In the genomic region with DNA sequence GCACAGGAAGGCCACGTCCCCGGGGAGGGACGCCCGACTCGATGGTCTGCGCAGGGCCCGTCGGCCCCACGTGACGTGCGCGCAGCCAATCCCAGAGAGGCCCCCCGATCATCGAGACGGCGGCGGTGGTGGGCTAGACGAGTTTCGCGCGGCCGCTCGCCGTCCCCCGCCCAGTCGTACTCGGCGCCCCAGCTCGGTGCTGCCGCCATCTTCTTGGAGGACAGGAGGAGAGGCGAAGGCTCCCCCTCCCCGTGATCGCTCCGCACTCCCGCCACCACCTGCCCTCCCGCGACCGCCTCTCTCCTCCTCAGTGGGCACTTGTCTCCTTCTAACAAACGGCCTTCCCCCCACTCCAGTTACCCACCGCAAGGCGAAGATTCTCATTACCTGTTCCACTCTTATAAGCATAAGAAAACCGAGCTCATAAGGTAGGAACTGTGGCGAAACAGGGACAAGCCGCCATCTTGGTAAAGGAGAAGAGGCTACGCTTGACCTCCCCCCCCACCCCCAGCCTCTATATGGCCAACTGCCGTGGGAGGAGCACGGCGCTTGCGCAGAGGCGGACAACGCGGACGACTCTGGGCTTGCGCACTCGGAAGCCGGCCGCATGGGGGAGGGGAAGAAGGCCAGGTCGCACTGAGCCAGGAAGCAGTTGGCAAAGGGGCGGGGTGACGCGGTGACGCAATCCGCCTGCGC, we compare ENCODE assay signal across 8 cellular contexts. TPM values are rescaled to one million over a fixed set of nuclear protein-coding genes. Genes with fewer than 3 reads are reported as not detected.
DNase-seq lines count a peak whose midpoint lies in the region; ATAC-seq and TF ChIP-seq lines count a peak whose summit lies in the region.

A gene with protein sequence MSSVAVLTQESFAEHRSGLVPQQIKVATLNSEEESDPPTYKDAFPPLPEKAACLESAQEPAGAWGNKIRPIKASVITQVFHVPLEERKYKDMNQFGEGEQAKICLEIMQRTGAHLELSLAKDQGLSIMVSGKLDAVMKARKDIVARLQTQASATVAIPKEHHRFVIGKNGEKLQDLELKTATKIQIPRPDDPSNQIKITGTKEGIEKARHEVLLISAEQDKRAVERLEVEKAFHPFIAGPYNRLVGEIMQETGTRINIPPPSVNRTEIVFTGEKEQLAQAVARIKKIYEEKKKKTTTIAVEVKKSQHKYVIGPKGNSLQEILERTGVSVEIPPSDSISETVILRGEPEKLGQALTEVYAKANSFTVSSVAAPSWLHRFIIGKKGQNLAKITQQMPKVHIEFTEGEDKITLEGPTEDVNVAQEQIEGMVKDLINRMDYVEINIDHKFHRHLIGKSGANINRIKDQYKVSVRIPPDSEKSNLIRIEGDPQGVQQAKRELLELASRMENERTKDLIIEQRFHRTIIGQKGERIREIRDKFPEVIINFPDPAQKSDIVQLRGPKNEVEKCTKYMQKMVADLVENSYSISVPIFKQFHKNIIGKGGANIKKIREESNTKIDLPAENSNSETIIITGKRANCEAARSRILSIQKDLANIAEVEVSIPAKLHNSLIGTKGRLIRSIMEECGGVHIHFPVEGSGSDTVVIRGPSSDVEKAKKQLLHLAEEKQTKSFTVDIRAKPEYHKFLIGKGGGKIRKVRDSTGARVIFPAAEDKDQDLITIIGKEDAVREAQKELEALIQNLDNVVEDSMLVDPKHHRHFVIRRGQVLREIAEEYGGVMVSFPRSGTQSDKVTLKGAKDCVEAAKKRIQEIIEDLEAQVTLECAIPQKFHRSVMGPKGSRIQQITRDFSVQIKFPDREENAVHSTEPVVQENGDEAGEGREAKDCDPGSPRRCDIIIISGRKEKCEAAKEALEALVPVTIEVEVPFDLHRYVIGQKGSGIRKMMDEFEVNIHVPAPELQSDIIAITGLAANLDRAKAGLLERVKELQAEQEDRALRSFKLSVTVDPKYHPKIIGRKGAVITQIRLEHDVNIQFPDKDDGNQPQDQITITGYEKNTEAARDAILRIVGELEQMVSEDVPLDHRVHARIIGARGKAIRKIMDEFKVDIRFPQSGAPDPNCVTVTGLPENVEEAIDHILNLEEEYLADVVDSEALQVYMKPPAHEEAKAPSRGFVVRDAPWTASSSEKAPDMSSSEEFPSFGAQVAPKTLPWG (N-terminal part only) (minus strand): TSS at position 490 of the 696 bp plus-strand sequence. CDS start 48,803 bp downstream, outside the sequence.

- H3K4me3 ChIP-seq in BE2C (ENCODE audit: low read depth, low read length) (peak within 1 kb of the TSS; percentile 98), colonic mucosa (peak within 1 kb of the TSS; percentile 82)

- H3K4me1 ChIP-seq in BE2C = no peaks in the 10 kb centered on the region
- no peaks in the 10 kb centered on the region for H3K4me1 ChIP-seq in colonic mucosa

- peak; percentile 100 for DNase-seq in BE2C
- peak; percentile 86 for DNase-seq in GM19240 (ENCODE audit: insufficient read length, low spot score)
- DNase-seq in NCI-H524 treated with DMSO at 0.1 percent for 48 hours (lab: John Stamatoyannopoulos, UW) = peak; percentile 72
- DNase-seq in activated CD4-positive, alpha-beta T cell treated with anti-CD3 and anti-CD28 coated beads for 48 hours = peak; percentile 100
- peak; percentile 100 for DNase-seq in colonic mucosa
- DNase-seq in left colon = peak; percentile 99 to 100
- peak; percentile 100 for DNase-seq in stimulated activated CD4-positive, alpha-beta T cell treated with anti-CD3 and anti-CD28 coated beads, Interleukin-1b, Interleukin-23, amount 100 ng/mL, for 48 hours

- H3K27me3 ChIP-seq in BE2C = no peaks in the 10 kb centered on the region
- H3K27me3 ChIP-seq in colonic mucosa = no peaks in the 10 kb centered on the region

- peak within 1 kb of the TSS; percentile 91 to 98 for H3K9ac ChIP-seq in colonic mucosa (ENCODE audit: low read depth in 2 of 2, low read length in 2 of 2)

- no peaks in the 10 kb centered on the region for H3K9me3 ChIP-seq in BE2C
- H3K9me3 ChIP-seq in colonic mucosa = no peaks in the 10 kb centered on the region

- intact Hi-C loops in colonic mucosa (cut with DNase I) = loop anchor here (2.0 kb wide), 1 partner anchor 43 kb away; no protein-coding TSS in a partner anchor
- intact Hi-C loops in left colon (cut with DNase I, micrococcal nuclease) = no loop called here

- TF ChIP-seq CTCF in BE2C (IDR thresholded peaks at IDR 0.05; ENCODE audit: low read depth, low read length) = peak; percentile 26; the same call in 1 of the 2 replicates
- TF ChIP-seq CTCF in colonic mucosa (IDR thresholded peaks at IDR 0.05) = no peak

- H3K27ac ChIP-seq in colonic mucosa = peak within 1 kb of the TSS; percentile 94

- ATAC-seq in HG03460 (IDR thresholded peaks at IDR 0.05; ENCODE audit: unreplicated experiment) = peak; percentile 71
- ATAC-seq in left colon = peak; percentile 83

- H3K36me3 ChIP-seq in BE2C (no peaks in the 10 kb centered on the region; the same call in 1 of the 2 replicates), colonic mucosa (no peaks in the 10 kb centered on the region)

RNA-seq across cellular contexts. Expression of the gene that starts here (rescaled TPM):
- 581 TPM for polyA plus RNA-seq in BE2C (2012; ENCODE audit: insufficient read depth, insufficient read length, low read depth)
- total RNA-seq in colonic mucosa = 100 to 1,000 TPM; 483 to 625 TPM
- 100 to 1,000 TPM; 390 to 417 TPM for total RNA-seq in left colon

Comparison
In these comparisons a context has a peak if more than half of its experiments do, and no peak if none do; other contexts are left out.
1. Peak in every context shown above with its lines: DNase-seq, ATAC-seq, H3K4me3 ChIP-seq and H3K27ac ChIP-seq.